Comparison of ENCODE assay signal across 12 cellular contexts in the genomic region with DNA sequence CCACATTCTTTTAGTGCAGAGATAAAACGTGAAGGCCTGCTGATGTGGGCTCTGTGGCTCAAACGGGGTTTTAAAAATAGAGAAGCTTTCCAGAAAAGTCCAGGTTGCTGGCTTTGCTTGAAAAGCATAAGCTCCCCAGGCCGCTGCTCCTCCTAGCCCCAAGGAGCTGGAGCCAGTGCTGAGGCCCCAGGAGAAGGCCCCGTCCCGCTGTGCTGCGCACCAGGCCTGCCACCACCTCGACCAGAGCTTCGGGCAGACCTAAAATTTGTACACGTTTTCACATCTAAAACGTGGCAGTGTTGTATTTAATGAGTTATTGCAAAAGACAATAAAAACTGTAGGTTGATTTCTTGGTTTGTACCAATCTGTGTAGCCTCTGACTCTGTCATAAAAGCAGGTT. TPM values are rescaled to one million over a fixed set of nuclear protein-coding genes. Genes with fewer than 3 reads are reported as not detected.
DNase-seq lines count a peak whose midpoint lies in the region; ATAC-seq and TF ChIP-seq lines count a peak whose summit lies in the region.
"Had no signal": no experiment of that assay in that cellular context is flagged by ENCODE, and none has a peak within 500 bp of the region (broad histone marks: within the 10 kb centered on the region; RNA-seq: fewer than 3 reads in every experiment).

No MANE protein-coding gene starts in this region.

- ATAC-seq in Right ventricle myocardium inferior (no peak), left lung (no peak)
- no peak for ATAC-seq in activated CD8-positive, alpha-beta T cell treated with anti-CD3 and anti-CD28 coated beads for 36 hours

- H3K36me3 Mint-ChIP-seq in activated CD8-positive, alpha-beta T cell treated with anti-CD3 and anti-CD28 coated beads for 36 hours (ENCODE audit: low read depth): peaks cover 13% of the 10 kb centered on the region

- H3K9me3 Mint-ChIP-seq in activated CD8-positive, alpha-beta T cell treated with anti-CD3 and anti-CD28 coated beads for 36 hours: no peaks in the 10 kb centered on the region

- H3K27me3 ChIP-seq in left ventricle myocardium inferior (ENCODE audit: low read depth) (no peaks in the 10 kb centered on the region), left lung (no peaks in the 10 kb centered on the region), testis (no peaks in the 10 kb centered on the region)
- H3K27me3 ChIP-seq: SJSA1 had no signal

- POLR2A ChIA-PET in activated CD8-positive, alpha-beta T cell treated with anti-CD3 and anti-CD28 coated beads for 36 hours (lab: Charles Lee): interaction anchor here (1.6 to 2.0 kb wide), 2 partner anchors 12 to 94 kb away, joined by 5 to 7 read pairs; no protein-coding TSS in a partner anchor

- no peak for DNase-seq in left ventricle myocardium inferior
- DNase-seq in Right ventricle myocardium inferior (ENCODE audit: missing footprints): no peak
- DNase-seq in activated CD8-positive, alpha-beta T cell treated with anti-CD3 and anti-CD28 coated beads for 36 hours: no peak
- no peak for DNase-seq in left lung
- DNase-seq in testis: no peak
- DNase-seq in pons (ENCODE audit: low spot score): no peak
- DNase-seq in erythroblast (lab: John Stamatoyannopoulos, UW): no peak
- DNase-seq in activated CD4-positive, CD25-positive, alpha-beta regulatory T cell (lab: John Stamatoyannopoulos, UW): no peak
- DNase-seq: anterior cingulate cortex, NCI-H526 treated with DMSO at 0.1 percent for 48 hours had no signal

- peak overlapping the region; percentile 29 for H3K4me3 ChIP-seq in left ventricle myocardium inferior
- H3K4me3 ChIP-seq in left lung: no peak overlapping the region
- no peak overlapping the region for H3K4me3 ChIP-seq in testis
- H3K4me3 ChIP-seq: SJSA1 had no signal

- H3K4me1 ChIP-seq in left ventricle myocardium inferior (peaks cover 99% of the 10 kb centered on the region), left lung (peaks cover 19 to 77% of the 10 kb centered on the region in 2 donors), testis (peaks cover 67% of the 10 kb centered on the region)

- CTCF ChIA-PET in activated CD8-positive, alpha-beta T cell treated with anti-CD3 and anti-CD28 coated beads for 36 hours (lab: Charles Lee): interaction anchor here (0.8 to 1.6 kb wide), 4 partner anchors 14 to 95 kb away, joined by 3 to 9 read pairs (median 4); no protein-coding TSS in a partner anchor

- 66 to 67% methylated on average over 10 of the region's 10 CpGs for WGBS in testis, 2 donors

- no peaks in the 10 kb centered on the region for H3K27me3 Mint-ChIP-seq in activated CD8-positive, alpha-beta T cell treated with anti-CD3 and anti-CD28 coated beads for 36 hours

- TF ChIP-seq CTCF in left ventricle myocardium inferior (IDR thresholded peaks at IDR 0.05; ENCODE audit: borderline replicate concordance): no peak
- no peak for TF ChIP-seq CTCF in activated CD8-positive, alpha-beta T cell treated with anti-CD3 and anti-CD28 coated beads for 36 hours (IDR thresholded peaks at IDR 0.05)
- TF ChIP-seq CTCF in left lung (IDR thresholded peaks at IDR 0.05): no peak
- no peak for TF ChIP-seq CTCF in testis (IDR thresholded peaks at IDR 0.05)

- H3K27ac ChIP-seq in left ventricle myocardium inferior (replicated peaks): peak overlapping the region; percentile 50
- peak overlapping the region; percentile 21 to 64 for H3K27ac ChIP-seq in left lung
- peak overlapping the region; percentile 64 to 71 for H3K27ac ChIP-seq in testis
- H3K27ac ChIP-seq: C4-2B, SJSA1 had no signal

- H3K4me1 Mint-ChIP-seq in activated CD8-positive, alpha-beta T cell treated with anti-CD3 and anti-CD28 coated beads for 36 hours (ENCODE audit: low read depth): peaks cover 41% of the 10 kb centered on the region

- TF ChIP-seq POLR2A in testis (IDR thresholded peaks at IDR 0.05) (no peak), erythroblast (IDR thresholded peaks at IDR 0.05; ENCODE audit: low read length) (no peak)

- peak overlapping the region; percentile 52 for H3K4me3 Mint-ChIP-seq in activated CD8-positive, alpha-beta T cell treated with anti-CD3 and anti-CD28 coated beads for 36 hours

- H3K36me3 ChIP-seq in left ventricle myocardium inferior (no peaks in the 10 kb centered on the region), left lung (no peaks in the 10 kb centered on the region), testis (ENCODE audit: low read depth, missing control alignments) (no peaks in the 10 kb centered on the region)

- peak overlapping the region; percentile 87 for H3K27ac Mint-ChIP-seq in activated CD8-positive, alpha-beta T cell treated with anti-CD3 and anti-CD28 coated beads for 36 hours

- no peaks in the 10 kb centered on the region for H3K9me3 ChIP-seq in left ventricle myocardium inferior (replicated peaks)
- H3K9me3 ChIP-seq in left lung: no peaks in the 10 kb centered on the region
- H3K9me3 ChIP-seq in testis: no peaks in the 10 kb centered on the region
- H3K9me3 ChIP-seq: SJSA1 had no signal

- intact Hi-C loops in left ventricle myocardium inferior (cut with micrococcal nuclease): no loop called here
- intact Hi-C loops in Right ventricle myocardium inferior (cut with DNase I): no loop called here
- intact Hi-C loops in activated CD8-positive, alpha-beta T cell treated with anti-CD3 and anti-CD28 coated beads for 36 hours (cut with micrococcal nuclease): no loop called here
- intact Hi-C loops in left lung (cut with DNase I): no loop called here
- intact Hi-C loops in testis (cut with DNase I; ENCODE audit: low total_unique reads): no loop called here

RNA-seq across cellular contexts. Expression of a gene that starts 42.0 kb away (rescaled TPM):
- 55.5 TPM for total RNA-seq in left ventricle myocardium inferior
- 65.5 TPM for total RNA-seq in Right ventricle myocardium inferior
- 10 to 100 TPM; 79.7 to 91.6 TPM for total RNA-seq in activated CD8-positive, alpha-beta T cell treated with anti-CD3 and anti-CD28 coated beads for 36 hours
- 100 to 1,000 TPM in 1 of 2 donors, 10 to 100 TPM in 1; 84.7 to 151 TPM for total RNA-seq in left lung
- 100 to 1,000 TPM; 240 to 262 TPM for total RNA-seq in testis
- polyA plus RNA-seq in testis (ENCODE audit: insufficient read depth, low read depth, low replicate concordance): 143 TPM
